1 cellular context compared by ENCODE assay signal in the genomic region with DNA sequence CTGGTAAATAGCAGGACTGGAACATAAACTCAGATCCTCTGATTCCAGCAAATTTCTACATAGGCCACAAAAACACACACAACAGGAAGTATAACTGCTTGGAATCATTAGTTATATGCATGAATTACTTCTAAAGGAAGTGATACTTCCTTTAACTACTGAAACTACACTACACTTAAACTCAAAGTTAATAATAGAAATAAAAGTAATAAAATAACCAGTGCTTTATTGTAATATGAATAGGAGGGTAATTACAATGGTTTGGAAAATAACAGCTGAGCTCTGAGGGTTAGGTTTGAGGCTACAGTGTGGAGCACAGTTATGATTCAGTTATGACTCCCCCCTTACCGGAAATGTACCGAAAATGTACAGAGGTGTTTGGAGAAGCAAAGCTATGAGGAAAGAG.
A peak's percentile ranks its signal among the peaks of the same experiment; 100 is the strongest.
TF ChIP-seq lines count a peak whose summit lies in the region.

No MANE protein-coding gene starts in this region.

TF ChIP-seq in GM12878, 131 proteins besides CTCF, POLR2A, EP300 and RAD21 (continues in another document):
- TF ChIP-seq PAX5 (IDR thresholded peaks at IDR 0.05; ENCODE audit: borderline replicate concordance, low read depth, low read length) (peak; percentile 47; the same call in 1 of the 2 replicates), SIX5 (IDR thresholded peaks at IDR 0.05; ENCODE audit: low read depth, low read length, severe bottlenecking) (no peak), RELA (IDR thresholded peaks at IDR 0.05; ENCODE audit: borderline replicate concordance, partially characterized antibody) (no peak), ZBED1 (IDR thresholded peaks at IDR 0.05; ENCODE audit: borderline replicate concordance) (peak; percentile 85), SMAD5 (IDR thresholded peaks at IDR 0.05; ENCODE audit: low read depth) (no peak), LARP7 (IDR thresholded peaks at IDR 0.05) (no peak), CBFB (IDR thresholded peaks at IDR 0.05; ENCODE audit: low read depth) (0 out of 2 replicates have a peak, but pooled peaks have one; percentile 55), ZZZ3 (IDR thresholded peaks at IDR 0.05; ENCODE audit: control insufficient read depth, insufficient read length, low read depth) (no peak), KAT2A (conservative IDR thresholded peaks at IDR 0.05; ENCODE audit: control insufficient read depth, low read depth, low read length) (no peak), SMAD1 (IDR thresholded peaks at IDR 0.05; ENCODE audit: low read depth, partially characterized antibody) (no peak), SIN3A (IDR thresholded peaks at IDR 0.05; ENCODE audit: low read depth, low read length) (no peak), RFX5 (IDR thresholded peaks at IDR 0.05; ENCODE audit: low read depth, low read length) (no peak), GABPA (IDR thresholded peaks at IDR 0.05; ENCODE audit: low read depth) (peak; percentile 59), RB1 (IDR thresholded peaks at IDR 0.05; ENCODE audit: borderline replicate concordance) (no peak), FOXK2 (IDR thresholded peaks at IDR 0.05) (no peak), ETV6 (conservative IDR thresholded peaks at IDR 0.05 in 1 of 2, IDR thresholded peaks at IDR 0.05 in 1 of 2; ENCODE audit: borderline replicate concordance in 1 of 2, low read depth in 1 of 2) (peak in 1 of 2 experiments; percentile 79; a peak in 2 of 4 replicates), FOS (IDR thresholded peaks at IDR 0.05; ENCODE audit: borderline replicate concordance, extremely low read depth, insufficient read length) (no peak), ASH2L (IDR thresholded peaks at IDR 0.05; ENCODE audit: borderline replicate concordance, low read depth) (no peak), E2F8 (IDR thresholded peaks at IDR 0.05; ENCODE audit: low read depth, partially characterized antibody) (no peak), SP1 (IDR thresholded peaks at IDR 0.05; ENCODE audit: low read depth, low read length) (no peak), HDAC6 (IDR thresholded peaks at IDR 0.05; ENCODE audit: unreplicated experiment) (no peak), POLR2AphosphoS2 (IDR thresholded peaks at IDR 0.05; ENCODE audit: low read depth, low read length) (no peak), PKNOX1 (IDR thresholded peaks at IDR 0.05) (no peak), CBX5 (IDR thresholded peaks at IDR 0.05; ENCODE audit: low read depth) (no peak), RBBP5 (conservative IDR thresholded peaks at IDR 0.05) (no peak), SUPT20H (IDR thresholded peaks at IDR 0.05; ENCODE audit: borderline replicate concordance, control insufficient read depth, low read depth, low read length) (no peak), ESRRA (IDR thresholded peaks at IDR 0.05; ENCODE audit: low read length) (no peak), RAD51 (IDR thresholded peaks at IDR 0.05) (no peak), CHD1 (IDR thresholded peaks at IDR 0.05; ENCODE audit: low read depth, low read length) (no peak), MYB (IDR thresholded peaks at IDR 0.05; ENCODE audit: borderline replicate concordance, low read depth, low read length) (no peak), BRCA1 (IDR thresholded peaks at IDR 0.05; ENCODE audit: low read depth, low read length) (no peak), MXI1 (IDR thresholded peaks at IDR 0.05; ENCODE audit: low read depth, low read length) (no peak), EGR1 (IDR thresholded peaks at IDR 0.05; ENCODE audit: borderline replicate concordance in 1 of 2, low read depth in 2 of 2, low read length in 2 of 2) (no peak), NKRF (conservative IDR thresholded peaks at IDR 0.05) (no peak), SMARCA5 (IDR thresholded peaks at IDR 0.05) (no peak), ATF7 (IDR thresholded peaks at IDR 0.05; ENCODE audit: low read depth) (peak; percentile 65), NBN (IDR thresholded peaks at IDR 0.05) (no peak), IKZF1 (conservative IDR thresholded peaks at IDR 0.05) (peak; percentile 91), SREBF2 (IDR thresholded peaks at IDR 0.05; ENCODE audit: low read length) (no peak), NR2C1 (IDR thresholded peaks at IDR 0.05) (no peak), CEBPB (IDR thresholded peaks at IDR 0.05; ENCODE audit: borderline replicate concordance in 1 of 2, low read depth in 2 of 2, low read length in 2 of 2) (no peak), POLR2AphosphoS5 (IDR thresholded peaks at IDR 0.05; ENCODE audit: low read length) (no peak)
- TF ChIP-seq, protein P1, sequence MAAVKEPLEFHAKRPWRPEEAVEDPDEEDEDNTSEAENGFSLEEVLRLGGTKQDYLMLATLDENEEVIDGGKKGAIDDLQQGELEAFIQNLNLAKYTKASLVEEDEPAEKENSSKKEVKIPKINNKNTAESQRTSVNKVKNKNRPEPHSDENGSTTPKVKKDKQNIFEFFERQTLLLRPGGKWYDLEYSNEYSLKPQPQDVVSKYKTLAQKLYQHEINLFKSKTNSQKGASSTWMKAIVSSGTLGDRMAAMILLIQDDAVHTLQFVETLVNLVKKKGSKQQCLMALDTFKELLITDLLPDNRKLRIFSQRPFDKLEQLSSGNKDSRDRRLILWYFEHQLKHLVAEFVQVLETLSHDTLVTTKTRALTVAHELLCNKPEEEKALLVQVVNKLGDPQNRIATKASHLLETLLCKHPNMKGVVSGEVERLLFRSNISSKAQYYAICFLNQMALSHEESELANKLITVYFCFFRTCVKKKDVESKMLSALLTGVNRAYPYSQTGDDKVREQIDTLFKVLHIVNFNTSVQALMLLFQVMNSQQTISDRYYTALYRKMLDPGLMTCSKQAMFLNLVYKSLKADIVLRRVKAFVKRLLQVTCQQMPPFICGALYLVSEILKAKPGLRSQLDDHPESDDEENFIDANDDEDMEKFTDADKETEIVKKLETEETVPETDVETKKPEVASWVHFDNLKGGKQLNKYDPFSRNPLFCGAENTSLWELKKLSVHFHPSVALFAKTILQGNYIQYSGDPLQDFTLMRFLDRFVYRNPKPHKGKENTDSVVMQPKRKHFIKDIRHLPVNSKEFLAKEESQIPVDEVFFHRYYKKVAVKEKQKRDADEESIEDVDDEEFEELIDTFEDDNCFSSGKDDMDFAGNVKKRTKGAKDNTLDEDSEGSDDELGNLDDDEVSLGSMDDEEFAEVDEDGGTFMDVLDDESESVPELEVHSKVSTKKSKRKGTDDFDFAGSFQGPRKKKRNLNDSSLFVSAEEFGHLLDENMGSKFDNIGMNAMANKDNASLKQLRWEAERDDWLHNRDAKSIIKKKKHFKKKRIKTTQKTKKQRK (IDR thresholded peaks at IDR 0.05; ENCODE audit: low read depth, low read length): no peak
- TF ChIP-seq, protein P2, sequence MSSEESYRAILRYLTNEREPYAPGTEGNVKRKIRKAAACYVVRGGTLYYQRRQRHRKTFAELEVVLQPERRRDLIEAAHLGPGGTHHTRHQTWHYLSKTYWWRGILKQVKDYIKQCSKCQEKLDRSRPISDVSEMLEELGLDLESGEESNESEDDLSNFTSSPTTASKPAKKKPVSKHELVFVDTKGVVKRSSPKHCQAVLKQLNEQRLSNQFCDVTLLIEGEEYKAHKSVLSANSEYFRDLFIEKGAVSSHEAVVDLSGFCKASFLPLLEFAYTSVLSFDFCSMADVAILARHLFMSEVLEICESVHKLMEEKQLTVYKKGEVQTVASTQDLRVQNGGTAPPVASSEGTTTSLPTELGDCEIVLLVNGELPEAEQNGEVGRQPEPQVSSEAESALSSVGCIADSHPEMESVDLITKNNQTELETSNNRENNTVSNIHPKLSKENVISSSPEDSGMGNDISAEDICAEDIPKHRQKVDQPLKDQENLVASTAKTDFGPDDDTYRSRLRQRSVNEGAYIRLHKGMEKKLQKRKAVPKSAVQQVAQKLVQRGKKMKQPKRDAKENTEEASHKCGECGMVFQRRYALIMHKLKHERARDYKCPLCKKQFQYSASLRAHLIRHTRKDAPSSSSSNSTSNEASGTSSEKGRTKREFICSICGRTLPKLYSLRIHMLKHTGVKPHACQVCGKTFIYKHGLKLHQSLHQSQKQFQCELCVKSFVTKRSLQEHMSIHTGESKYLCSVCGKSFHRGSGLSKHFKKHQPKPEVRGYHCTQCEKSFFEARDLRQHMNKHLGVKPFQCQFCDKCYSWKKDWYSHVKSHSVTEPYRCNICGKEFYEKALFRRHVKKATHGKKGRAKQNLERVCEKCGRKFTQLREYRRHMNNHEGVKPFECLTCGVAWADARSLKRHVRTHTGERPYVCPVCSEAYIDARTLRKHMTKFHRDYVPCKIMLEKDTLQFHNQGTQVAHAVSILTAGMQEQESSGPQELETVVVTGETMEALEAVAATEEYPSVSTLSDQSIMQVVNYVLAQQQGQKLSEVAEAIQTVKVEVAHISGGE (CRISPR knock-in tag; IDR thresholded peaks at IDR 0.05): no peak
- TF ChIP-seq, protein P3, sequence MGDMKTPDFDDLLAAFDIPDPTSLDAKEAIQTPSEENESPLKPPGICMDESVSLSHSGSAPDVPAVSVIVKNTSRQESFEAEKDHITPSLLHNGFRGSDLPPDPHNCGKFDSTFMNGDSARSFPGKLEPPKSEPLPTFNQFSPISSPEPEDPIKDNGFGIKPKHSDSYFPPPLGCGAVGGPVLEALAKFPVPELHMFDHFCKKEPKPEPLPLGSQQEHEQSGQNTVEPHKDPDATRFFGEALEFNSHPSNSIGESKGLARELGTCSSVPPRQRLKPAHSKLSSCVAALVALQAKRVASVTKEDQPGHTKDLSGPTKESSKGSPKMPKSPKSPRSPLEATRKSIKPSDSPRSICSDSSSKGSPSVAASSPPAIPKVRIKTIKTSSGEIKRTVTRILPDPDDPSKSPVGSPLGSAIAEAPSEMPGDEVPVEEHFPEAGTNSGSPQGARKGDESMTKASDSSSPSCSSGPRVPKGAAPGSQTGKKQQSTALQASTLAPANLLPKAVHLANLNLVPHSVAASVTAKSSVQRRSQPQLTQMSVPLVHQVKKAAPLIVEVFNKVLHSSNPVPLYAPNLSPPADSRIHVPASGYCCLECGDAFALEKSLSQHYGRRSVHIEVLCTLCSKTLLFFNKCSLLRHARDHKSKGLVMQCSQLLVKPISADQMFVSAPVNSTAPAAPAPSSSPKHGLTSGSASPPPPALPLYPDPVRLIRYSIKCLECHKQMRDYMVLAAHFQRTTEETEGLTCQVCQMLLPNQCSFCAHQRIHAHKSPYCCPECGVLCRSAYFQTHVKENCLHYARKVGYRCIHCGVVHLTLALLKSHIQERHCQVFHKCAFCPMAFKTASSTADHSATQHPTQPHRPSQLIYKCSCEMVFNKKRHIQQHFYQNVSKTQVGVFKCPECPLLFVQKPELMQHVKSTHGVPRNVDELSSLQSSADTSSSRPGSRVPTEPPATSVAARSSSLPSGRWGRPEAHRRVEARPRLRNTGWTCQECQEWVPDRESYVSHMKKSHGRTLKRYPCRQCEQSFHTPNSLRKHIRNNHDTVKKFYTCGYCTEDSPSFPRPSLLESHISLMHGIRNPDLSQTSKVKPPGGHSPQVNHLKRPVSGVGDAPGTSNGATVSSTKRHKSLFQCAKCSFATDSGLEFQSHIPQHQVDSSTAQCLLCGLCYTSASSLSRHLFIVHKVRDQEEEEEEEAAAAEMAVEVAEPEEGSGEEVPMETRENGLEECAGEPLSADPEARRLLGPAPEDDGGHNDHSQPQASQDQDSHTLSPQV (IDR thresholded peaks at IDR 0.05): no peak
